In genomic region chr5:31602305-31602704, GRCh38 we compare ENCODE assay signal across 9 cellular contexts. TPM values are rescaled to one million over a fixed set of nuclear protein-coding genes. Genes with fewer than 3 reads are reported as not detected.
"Had no signal": no experiment of that assay in that cellular context is flagged by ENCODE, and none has a peak within 500 bp of the region (broad histone marks: within the 10 kb centered on the region; RNA-seq: fewer than 3 reads in every experiment).

No MANE protein-coding gene starts in this region.

RNA-seq across cellular contexts. Expression of gene PDZD2, which starts 36.6 kb away (rescaled TPM):
- total RNA-seq: activated CD4-positive, alpha-beta memory T cell treated with anti-CD3 and anti-CD28 coated beads for 36 hours; activated CD4-positive, alpha-beta memory T cell treated with anti-CD3 and anti-CD28 coated beads, Interleukin-2, amount 10 ng/mL, durations not matched to agents 7 days and 5 days; activated CD4-positive, alpha-beta T cell treated with anti-CD3 and anti-CD28 coated beads, Interleukin-2, amount 10 ng/mL, durations not matched to agents 24 days and 14 days; activated CD4-positive, alpha-beta T cell treated with anti-CD3 and anti-CD28 coated beads, Interleukin-2, amount 10 ng/mL, durations not matched to agents 7 days and 5 days; activated CD8-positive, alpha-beta memory T cell treated with anti-CD3 and anti-CD28 coated beads, Interleukin-2, amount 10 ng/mL, durations not matched to agents 7 days and 5 days; activated CD8-positive, alpha-beta T cell treated with anti-CD3 and anti-CD28 coated beads for 36 hours; activated CD8-positive, alpha-beta T cell treated with anti-CD3 and anti-CD28 coated beads, Interleukin-2, amount 10 ng/mL, durations not matched to agents 7 days and 5 days; T-helper 1 cell treated with Interleukin-12 subunit alpha and Interleukin-12 subunit beta and Interleukin-4 antibody, amounts not matched to agents 30 ng/mL and 1 ng/mL, for 36 hours; T-helper 2 cell treated with Interferon-gamma antibody and Interleukin-4, amounts not matched to agents 100 ng/mL and 5 ng/mL, for 36 hours had no signal
